Comparison of ENCODE assay signal across 19 cellular contexts in the genomic region with DNA sequence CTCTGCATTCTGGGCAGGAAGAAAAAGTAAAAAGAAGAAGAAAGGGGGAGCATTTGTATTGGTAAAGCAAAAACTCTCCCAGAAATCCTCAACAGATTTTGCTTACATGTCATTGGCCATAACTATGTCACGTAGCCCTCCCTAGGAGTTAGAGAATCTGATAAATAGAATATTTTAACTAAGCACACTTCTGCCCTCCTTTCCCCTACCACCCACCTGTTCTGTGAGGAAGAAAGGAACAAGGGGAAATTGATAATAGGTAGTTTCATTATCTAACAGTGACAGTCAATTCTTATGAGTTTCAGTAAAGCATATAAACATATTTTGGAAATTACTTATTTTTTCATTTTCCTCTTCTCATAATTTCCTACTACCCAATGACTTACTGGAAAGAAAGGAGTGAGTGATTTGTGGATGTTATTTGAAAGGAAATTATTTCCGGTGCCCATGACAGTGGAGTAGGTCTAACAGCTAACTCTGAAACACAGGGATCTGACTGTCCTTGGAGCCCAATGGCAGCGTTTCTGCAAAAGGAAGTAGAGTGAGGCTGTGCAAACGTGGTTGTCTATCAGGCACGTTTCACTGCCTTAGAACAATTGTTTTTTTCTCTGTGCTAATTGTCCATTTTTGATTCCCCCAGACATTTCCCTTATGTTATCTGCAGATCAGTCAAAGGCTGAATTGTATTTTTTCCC.
"Had no signal": no experiment of that assay in that cellular context is flagged by ENCODE, and none has a peak within 500 bp of the region (broad histone marks: within the 10 kb centered on the region; RNA-seq: fewer than 3 reads in every experiment).

No MANE protein-coding gene starts in this region.

- ATAC-seq: foreskin keratinocyte; right lobe of liver; stimulated activated naive B cell treated with anti-CD40 and anti-IgM and Interleukin-4, amounts not matched to agents 10 μg/mL and 1 μg/mL and 100 μg/mL, for 72 hours had no signal

- H3K27ac ChIP-seq: colonic mucosa, foreskin keratinocyte, left ventricle myocardium inferior, neural progenitor cell, right lobe of liver, SJSA1, transverse colon, vagina had no signal

- FAIRE-seq: kidney had no signal

- H3K27me3 ChIP-seq: colonic mucosa, foreskin keratinocyte, neural progenitor cell, right lobe of liver, SJSA1, transverse colon, vagina had no signal

- H3K36me3 ChIP-seq: colonic mucosa, left ventricle myocardium inferior, neural progenitor cell, right lobe of liver, SJSA1, transverse colon, vagina had no signal

- H3K36me3 Mint-ChIP-seq: brain; naive B cell; neural progenitor cell; stimulated activated naive B cell treated with anti-CD40 and anti-IgM and Interleukin-4, amounts not matched to agents 10 μg/mL and 1 μg/mL and 100 μg/mL, for 72 hours had no signal

- H2AFZ ChIP-seq: neural progenitor cell had no signal

- H3K4me2 ChIP-seq: neural progenitor cell, smooth muscle cell had no signal

- H3K9ac ChIP-seq: neural progenitor cell had no signal

- H3K4me3 ChIP-seq: colonic mucosa, left ventricle myocardium inferior, neural progenitor cell, right lobe of liver, SJSA1, smooth muscle cell, transverse colon, vagina had no signal

- H3K27me3 Mint-ChIP-seq: brain; stimulated activated naive B cell treated with anti-CD40 and anti-IgM and Interleukin-4, amounts not matched to agents 10 μg/mL and 1 μg/mL and 100 μg/mL, for 72 hours had no signal

- DNase-seq: activated B cell treated with CpG ODN at 0.5 μM for 24 hours; activated CD8-positive, alpha-beta memory T cell treated with anti-CD3 and anti-CD28 coated beads for 24 hours; central memory CD4-positive, alpha-beta T cell; colonic mucosa; effector CD8-positive, alpha-beta T cell; foreskin keratinocyte; glutamatergic neuron; hypothalamus; kidney; left ventricle myocardium inferior; naive B cell; right lobe of liver; stimulated activated naive B cell treated with anti-CD40 and anti-IgM and Interleukin-4, amounts not matched to agents 10 μg/mL and 1 μg/mL and 100 μg/mL, for 72 hours; transverse colon had no signal

- H3K4me1 ChIP-seq: colonic mucosa, left ventricle myocardium inferior, neural progenitor cell, right lobe of liver, SJSA1, transverse colon, vagina had no signal

- H3K4me3 Mint-ChIP-seq: activated B cell treated with CpG ODN at 0.5 μM for 24 hours; brain; naive B cell; neural progenitor cell; stimulated activated naive B cell treated with anti-CD40 and anti-IgM and Interleukin-4, amounts not matched to agents 10 μg/mL and 1 μg/mL and 100 μg/mL, for 72 hours had no signal

- H3K9me3 ChIP-seq: colonic mucosa, left ventricle myocardium inferior, right lobe of liver, SJSA1, transverse colon, vagina had no signal

- H3K4me1 Mint-ChIP-seq: activated B cell treated with CpG ODN at 0.5 μM for 24 hours; brain; naive B cell; neural progenitor cell; stimulated activated naive B cell treated with anti-CD40 and anti-IgM and Interleukin-4, amounts not matched to agents 10 μg/mL and 1 μg/mL and 100 μg/mL, for 72 hours had no signal
